ENCODE assay signal across 13 cellular contexts in genomic region chr1:30933874-30934252, GRCh38. TPM values are rescaled to one million over a fixed set of nuclear protein-coding genes. Genes with fewer than 3 reads are reported as not detected.
DNase-seq lines count a peak whose midpoint lies in the region; ATAC-seq and TF ChIP-seq lines count a peak whose summit lies in the region.
"Had no signal": no experiment of that assay in that cellular context is flagged by ENCODE, and none has a peak within 500 bp of the region (broad histone marks: within the 10 kb centered on the region; RNA-seq: fewer than 3 reads in every experiment).

No MANE protein-coding gene starts in this region.

- H3K14ac ChIP-seq in IMR-90 (replicated peaks; ENCODE audit: low read depth, low read length): peak overlapping the region; percentile 83; the same call in 1 of the 2 replicates

- H4K5ac ChIP-seq in IMR-90 (ENCODE audit: low read depth, low read length): no peak overlapping the region

- H3K36me3 ChIP-seq in CD4-positive, alpha-beta memory T cell (ENCODE audit: insufficient read depth, low read length): peaks cover 32% of the 10 kb centered on the region
- peaks cover 42% of the 10 kb centered on the region for H3K36me3 ChIP-seq in IMR-90 (ENCODE audit: control insufficient read depth, insufficient read depth, low read length)

- no peak overlapping the region for H3K27ac ChIP-seq in CD4-positive, alpha-beta memory T cell (ENCODE audit: low read depth, low read length)
- no peak overlapping the region for H3K27ac ChIP-seq in IMR-90 (ENCODE audit: insufficient read depth, low read length)
- H3K27ac ChIP-seq: pancreas, transverse colon had no signal

- no peak overlapping the region for H2BK5ac ChIP-seq in IMR-90 (ENCODE audit: low read depth, low read length, poor library complexity, severe bottlenecking)

- CTCF ChIA-PET in CD4-positive, alpha-beta memory T cell (lab: Charles Lee; ENCODE audit: partially characterized antibody): interaction anchor here (1.2 to 2.8 kb wide), 2 partner anchors 10 to 132 kb away, joined by 3 to 12 read pairs; no protein-coding TSS in a partner anchor
- CTCF ChIA-PET in IMR-90 (lab: Yijun Ruan, JAX): interaction anchor here (0.6 to 1.2 kb wide), 4 partner anchors 13 to 154 kb away, joined by 3 to 5 read pairs (median 4); no protein-coding TSS in a partner anchor

- in situ Hi-C loops in IMR-90 (cut with MboI; ENCODE audit: low sequenced_read_pairs): no loop called here

- intact Hi-C loops in CD4-positive, alpha-beta memory T cell (cut with micrococcal nuclease): no loop called here
- intact Hi-C loops in IMR-90 (cut with micrococcal nuclease): no loop called here

- peak; percentile 73 for ATAC-seq in IMR-90 (ENCODE audit: low read depth)
- ATAC-seq in central memory CD8-positive, alpha-beta T cell (replicated peaks; ENCODE audit: extremely low read depth, poor library complexity, severe bottlenecking): no peak
- ATAC-seq in HG03095 (IDR thresholded peaks at IDR 0.05; ENCODE audit: unreplicated experiment): no peak
- ATAC-seq in HG03175 (IDR thresholded peaks at IDR 0.05; ENCODE audit: unreplicated experiment): no peak
- ATAC-seq: pancreas had no signal

- H3K36me3 Mint-ChIP-seq in CD4-positive, alpha-beta memory T cell: peaks cover 37 to 57% of the 10 kb centered on the region in 2 donors
- H3K36me3 Mint-ChIP-seq in central memory CD8-positive, alpha-beta T cell (ENCODE audit: insufficient read depth): peaks cover 52% of the 10 kb centered on the region

- H3K4me2 ChIP-seq in IMR-90 (ENCODE audit: low read depth, low read length): no peak overlapping the region

- H3K9me3 Mint-ChIP-seq in CD4-positive, alpha-beta memory T cell: no peaks in the 10 kb centered on the region
- no peaks in the 10 kb centered on the region for H3K9me3 Mint-ChIP-seq in central memory CD8-positive, alpha-beta T cell

- H2AFZ ChIP-seq in IMR-90 (replicated peaks; ENCODE audit: low read length, poor library complexity): no peak overlapping the region

- no peak for DNase-seq in CD4-positive, alpha-beta memory T cell
- DNase-seq in IMR-90: peak; percentile 69
- no peak for DNase-seq in central memory CD8-positive, alpha-beta T cell (ENCODE audit: low spot score in 2 of 2)
- peak; percentile 39 for DNase-seq in myocyte (ENCODE audit: low read depth)
- no peak for DNase-seq in hypothalamus (lab: John Stamatoyannopoulos, UW)
- DNase-seq in activated CD4-positive, alpha-beta T cell treated with anti-CD3 and anti-CD28 coated beads, Interleukin-2, amount 50 U/mL, for 1 hour: no peak
- DNase-seq: NCI-H1092 treated with DMSO at 0.1 percent for 48 hours; pancreas; stimulated activated CD4-positive, alpha-beta T cell treated with anti-CD3 and anti-CD28 coated beads, Interleukin-4, amount 100 ng/mL, for 4 hours; T-helper 9 cell; transverse colon had no signal

- H3K27me3 Mint-ChIP-seq in CD4-positive, alpha-beta memory T cell: no peaks in the 10 kb centered on the region
- no peaks in the 10 kb centered on the region for H3K27me3 Mint-ChIP-seq in central memory CD8-positive, alpha-beta T cell

- H4K8ac ChIP-seq in IMR-90 (ENCODE audit: low read depth in 2 of 2, low read length in 2 of 2): peak overlapping the region in 1 of 2 experiments; percentile 66; a peak in 2 of 4 replicates

- H3K4ac ChIP-seq in IMR-90 (ENCODE audit: low read depth, low read length): peak overlapping the region; percentile 58; the same call in 1 of the 2 replicates

- H3K79me1 ChIP-seq in IMR-90 (ENCODE audit: low read depth in 1 of 2, low read length in 2 of 2): peaks cover 16 to 35% of the 10 kb centered on the region in 2 experiments

- 0 out of 2 replicates have a peak overlapping the region, but pooled peaks have one; percentile 13 for H3K23ac ChIP-seq in IMR-90 (ENCODE audit: low read depth, low read length)

- peak overlapping the region; percentile 29 for H2AK9ac ChIP-seq in IMR-90 (replicated peaks; ENCODE audit: low read depth, low read length, poor library complexity)

- H3K4me1 Mint-ChIP-seq in CD4-positive, alpha-beta memory T cell: peaks cover 0 to 4% (median 1%) of the 10 kb centered on the region in 4 donors
- peaks cover 16% of the 10 kb centered on the region for H3K4me1 Mint-ChIP-seq in central memory CD8-positive, alpha-beta T cell

- H3K4me3 ChIP-seq in CD4-positive, alpha-beta memory T cell (ENCODE audit: low read length in 2 of 2): no peak overlapping the region
- H3K4me3 ChIP-seq in IMR-90 (ENCODE audit: insufficient read depth, low read depth, low read length): no peak overlapping the region
- H3K4me3 ChIP-seq: pancreas, transverse colon had no signal

- TF ChIP-seq CTCF in IMR-90 (conservative IDR thresholded peaks at IDR 0.05; ENCODE audit: low read depth, low read length): no peak

- H2BK20ac ChIP-seq in IMR-90 (ENCODE audit: low read depth, low read length): peak overlapping the region; percentile 9; the same call in 1 of the 2 replicates

- TF ChIP-seq RAD21 in IMR-90 (IDR thresholded peaks at IDR 0.05; ENCODE audit: low read length): no peak

- peaks cover 35% of the 10 kb centered on the region for H4K20me1 ChIP-seq in IMR-90 (ENCODE audit: insufficient read depth, low read length)

- POLR2A ChIA-PET in CD4-positive, alpha-beta memory T cell (lab: Charles Lee; ENCODE audit: partially characterized antibody): no interaction called here
- POLR2A ChIA-PET in IMR-90 (lab: Charles Lee; ENCODE audit: unreplicated experiment): no interaction called here

- peak overlapping the region in 1 of 8 donors; percentile 9 for H3K4me3 Mint-ChIP-seq in CD4-positive, alpha-beta memory T cell
- H3K4me3 Mint-ChIP-seq in central memory CD8-positive, alpha-beta T cell: no peak overlapping the region

- no peaks in the 10 kb centered on the region for H3K27me3 ChIP-seq in CD4-positive, alpha-beta memory T cell (ENCODE audit: insufficient read depth, low read length)
- no peaks in the 10 kb centered on the region for H3K27me3 ChIP-seq in IMR-90 (ENCODE audit: control insufficient read depth, insufficient read depth, low read length)
- H3K27me3 ChIP-seq: pancreas, transverse colon had no signal

- H3K4me1 ChIP-seq in CD4-positive, alpha-beta memory T cell (ENCODE audit: insufficient read depth, low read length): no peaks in the 10 kb centered on the region
- peaks cover 8% of the 10 kb centered on the region for H3K4me1 ChIP-seq in IMR-90 (ENCODE audit: control insufficient read depth, insufficient read depth, low read length)
- H3K4me1 ChIP-seq: pancreas had no signal

- H2AK5ac ChIP-seq in IMR-90 (ENCODE audit: low read depth, low read length): peak overlapping the region; percentile 54

- no TSS peak for BruUV-seq in IMR-90 (replicated peaks; lab: Mats Ljungman, UMichigan)

- dilution Hi-C loops in IMR-90 (cut with HindIII; ENCODE audit: low sequenced_read_pairs, unreplicated experiment): no loop called here

- no peak for TF ChIP-seq POLR2A in IMR-90 (IDR thresholded peaks at IDR 0.05; ENCODE audit: low read depth, low read length)

- no peak overlapping the region for H2BK15ac ChIP-seq in IMR-90 (ENCODE audit: low read depth, low read length)

- no peak overlapping the region for H3K9ac ChIP-seq in IMR-90 (ENCODE audit: low read depth, low read length)

- no peaks in the 10 kb centered on the region for H3K9me3 ChIP-seq in CD4-positive, alpha-beta memory T cell (ENCODE audit: control insufficient read depth in 1 of 2, low read length in 2 of 2)
- H3K9me3 ChIP-seq in IMR-90 (ENCODE audit: control insufficient read depth, insufficient read depth, low read length): no peaks in the 10 kb centered on the region
- H3K9me3 ChIP-seq: pancreas, transverse colon had no signal

- WGBS in IMR-90 (ENCODE audit: extremely low coverage in 2 of 2, insufficient read length in 1 of 2), 2 experiments: 45% methylated on average over 4 of the region's 4 CpGs; no CpG with 5 or more reads in 1 of the 2 experiments

- H3K9me1 ChIP-seq in IMR-90 (ENCODE audit: insufficient read depth, low read length): peaks cover 33% of the 10 kb centered on the region

- no peak overlapping the region for H4K91ac ChIP-seq in IMR-90 (ENCODE audit: insufficient read depth, low read depth, low read length)

- no peak overlapping the region for H3K56ac ChIP-seq in IMR-90 (ENCODE audit: extremely low read depth, insufficient read depth, low read length)

- H3K27ac Mint-ChIP-seq in CD4-positive, alpha-beta memory T cell: peak overlapping the region in 4 of 7 donors; percentile 37 to 69 (median 50)
- peak overlapping the region; percentile 22 for H3K27ac Mint-ChIP-seq in central memory CD8-positive, alpha-beta T cell (ENCODE audit: low read depth)

- no peak overlapping the region for H2BK120ac ChIP-seq in IMR-90 (ENCODE audit: low read depth, low read length)

- H3K18ac ChIP-seq in IMR-90 (ENCODE audit: low read depth, low read length): no peak overlapping the region

TF ChIP-seq in IMR-90, 13 proteins besides CTCF, POLR2A, EP300 and RAD21:
- TF ChIP-seq MAZ (IDR thresholded peaks at IDR 0.05; ENCODE audit: borderline replicate concordance, low read depth, low read length) (no peak), CEBPB (IDR thresholded peaks at IDR 0.05; ENCODE audit: low read depth, low read length) (no peak), MAFK (IDR thresholded peaks at IDR 0.05; ENCODE audit: low read depth, low read length) (no peak), FOS (IDR thresholded peaks at IDR 0.05; ENCODE audit: low read depth, low read length) (no peak), SMC3 (IDR thresholded peaks at IDR 0.05; ENCODE audit: low read depth, low read length) (no peak), CHD1 (IDR thresholded peaks at IDR 0.05; ENCODE audit: low read depth, low read length) (no peak), RFX5 (IDR thresholded peaks at IDR 0.05; ENCODE audit: low read depth, low read length) (no peak), USF2 (IDR thresholded peaks at IDR 0.05; ENCODE audit: low read depth, low read length) (no peak), NFE2L2 (IDR thresholded peaks at IDR 0.05; ENCODE audit: low read depth, low read length) (no peak), BHLHE40 (IDR thresholded peaks at IDR 0.05; ENCODE audit: low read depth, low read length) (no peak), MXI1 (IDR thresholded peaks at IDR 0.05; ENCODE audit: borderline replicate concordance, low read depth, low read length) (no peak)

RNA-seq across cellular contexts. Expression of gene SDC3, which starts 25.3 kb away (rescaled TPM):
- total RNA-seq in CD4-positive, alpha-beta memory T cell: under 1 TPM; 0.29 to 0.64 TPM
- polyA plus RNA-seq in CD4-positive, alpha-beta memory T cell: not detected
- 13.1 and 14.2 TPM in 2 replicates for total RNA-seq in IMR-90 (2012; rRNA removed)
- polyA plus RNA-seq in IMR-90 (2012; rRNA removed): 71.5 and 75.7 TPM in 2 replicates
- 47.3 and 81.5 TPM in 2 replicates for polyA plus RNA-seq in IMR-90 (2012; cell fraction: cytosol; rRNA removed)
- polyA plus RNA-seq in IMR-90 (2012; cell fraction: nucleus; rRNA removed; ENCODE audit: low replicate concordance): 36.2 and 50.9 TPM in 2 replicates
- 15.7 and 17.6 TPM in 2 replicates for total RNA-seq in myocyte
- polyA plus RNA-seq in myocyte (2012): 51.4 TPM

Comparison
In these comparisons a context has a peak if more than half of its experiments do, and no peak if none do; other contexts are left out.
1. DNase-seq: peak in IMR-90 (single experiment) and myocyte (single experiment); none in CD4-positive, alpha-beta memory T cell (0 of 5), central memory CD8-positive, alpha-beta T cell (0 of 2), hypothalamus (0 of 51) and activated CD4-positive, alpha-beta T cell treated with anti-CD3 and anti-CD28 coated beads, Interleukin-2, amount 50 U/mL, for 1 hour (single experiment).